In genomic region chr1:119736649-119737039, GRCh38 we compare ENCODE assay signal across 1 cellular context.
A peak's percentile ranks its signal among the peaks of the same experiment; 100 is the strongest.
TF ChIP-seq lines count a peak whose summit lies in the region.

No MANE protein-coding gene starts in this region.

TF ChIP-seq in HepG2, 621 proteins besides CTCF, POLR2A, EP300 and RAD21:
- TF ChIP-seq GATAD1 (CRISPR knock-in tag; IDR thresholded peaks at IDR 0.05) = no peak
- TF ChIP-seq ZNF629 (CRISPR knock-in tag; conservative IDR thresholded peaks at IDR 0.05) = peak; percentile 90
